Comparison of ENCODE assay signal across 18 cellular contexts in genomic region chr2:177629357-177630000, GRCh38.
DNase-seq lines count a peak whose midpoint lies in the region; ATAC-seq and TF ChIP-seq lines count a peak whose summit lies in the region.
"Had no signal": no experiment of that assay in that cellular context is flagged by ENCODE, and none has a peak within 500 bp of the region (broad histone marks: within the 10 kb centered on the region; RNA-seq: fewer than 3 reads in every experiment).

No MANE protein-coding gene starts in this region.

- H3K4me1 ChIP-seq in OCI-LY7 (ENCODE audit: insufficient read depth, low read length, poor library complexity, severe bottlenecking): peaks cover 73% of the 10 kb centered on the region

- H3K9me3 ChIP-seq in OCI-LY7 (ENCODE audit: low read length): no peaks in the 10 kb centered on the region
- H3K9me3 ChIP-seq: left ventricle myocardium inferior had no signal

- no peaks in the 10 kb centered on the region for H3K36me3 ChIP-seq in OCI-LY7 (ENCODE audit: insufficient read depth, low read length)
- H3K36me3 ChIP-seq: left ventricle myocardium inferior, WERI-Rb-1 had no signal

- CTCF ChIA-PET in OCI-LY7 (lab: Charles Lee; ENCODE audit: unreplicated experiment): interaction anchor here (0.6 kb wide), 2 partner anchors 116 to 724 kb away, joined by 4 to 7 read pairs; no protein-coding TSS in a partner anchor

- H2AFZ ChIP-seq in OCI-LY7 (ENCODE audit: low read length): peak overlapping the region; percentile 71

- H3K9me2 ChIP-seq in OCI-LY7 (ENCODE audit: insufficient read depth, low read length): no peaks in the 10 kb centered on the region

- ATAC-seq in GM21381 (IDR thresholded peaks at IDR 0.05; ENCODE audit: unreplicated experiment) (peak; percentile 60), HG02938 (IDR thresholded peaks at IDR 0.05; ENCODE audit: unreplicated experiment) (peak; percentile 51)
- ATAC-seq: HCT116, T-cell had no signal

- no peak for TF ChIP-seq CTCF in GM12865 (IDR thresholded peaks at IDR 0.05; ENCODE audit: insufficient read depth, low read depth, low read length, missing control alignments)
- TF ChIP-seq CTCF in OCI-LY7 (conservative IDR thresholded peaks at IDR 0.05; ENCODE audit: low read length): no peak

- H3K4me3 ChIP-seq in GM12865 (ENCODE audit: low read depth, low read length) (no peak overlapping the region), OCI-LY7 (ENCODE audit: low read depth, low read length, poor library complexity, severe bottlenecking) (no peak overlapping the region)
- H3K4me3 ChIP-seq: left ventricle myocardium inferior, smooth muscle cell had no signal

- DNase-seq in GM12865 (ENCODE audit: low read depth) (peak; percentile 63), OCI-LY7 (ENCODE audit: low spot score) (peak; percentile 40), Ammon's horn (ENCODE audit: low spot score) (no peak), NCI-H510A treated with DMSO at 0.1 percent for 48 hours (lab: John Stamatoyannopoulos, UW) (no peak), DMS 273 treated with DMSO at 0.1 percent for 48 hours (lab: John Stamatoyannopoulos, UW) (no peak), NCI-H524 treated with DMSO at 0.1 percent for 48 hours (lab: John Stamatoyannopoulos, UW) (no peak)
- DNase-seq: CD4-positive, alpha-beta memory T cell; left ventricle myocardium inferior; NCI-H2029; NCI-H748 treated with DMSO at 0.1 percent for 48 hours; stimulated activated naive CD4-positive, alpha-beta T cell treated with Interleukin-2 at 50 U/mL for 16 hours; T-cell; WERI-Rb-1 had no signal

- POLR2A ChIA-PET in OCI-LY7 (lab: Charles Lee): interaction anchor here (0.6 to 1.6 kb wide), 8 partner anchors 9 to 365 kb away, joined by 3 to 7 read pairs (median 4); partner anchors contain the start of gene NFE2L2

- intact Hi-C loops in OCI-LY7 (cut with micrococcal nuclease; ENCODE audit: unreplicated experiment): no loop called here

- H3K4me2 ChIP-seq in OCI-LY7 (ENCODE audit: low read length): peak overlapping the region; percentile 42
- H3K4me2 ChIP-seq: smooth muscle cell had no signal

- no peaks in the 10 kb centered on the region for H3K79me2 ChIP-seq in OCI-LY7 (ENCODE audit: insufficient read depth, low read depth, low read length)

- BruUV-seq in OCI-LY7 (replicated peaks; lab: Mats Ljungman, UMichigan): no TSS peak

- H4K20me1 ChIP-seq in OCI-LY7 (ENCODE audit: insufficient read depth, low read length): no peaks in the 10 kb centered on the region

- H3K27ac ChIP-seq in OCI-LY7 (ENCODE audit: low read depth, low read length, poor library complexity, severe bottlenecking): peak overlapping the region; percentile 70
- H3K27ac ChIP-seq: left ventricle myocardium inferior, RWPE1, WERI-Rb-1 had no signal

Comparison
In these comparisons a context has a peak if more than half of its experiments do, and no peak if none do; other contexts are left out.
1. DNase-seq: peak in GM12865 (single experiment) and OCI-LY7 (single experiment); none in Ammon's horn (single experiment), NCI-H510A treated with DMSO at 0.1 percent for 48 hours (single experiment), DMS 273 treated with DMSO at 0.1 percent for 48 hours (single experiment) and NCI-H524 treated with DMSO at 0.1 percent for 48 hours (single experiment).